15 cellular contexts compared by ENCODE assay signal in the genomic region with DNA sequence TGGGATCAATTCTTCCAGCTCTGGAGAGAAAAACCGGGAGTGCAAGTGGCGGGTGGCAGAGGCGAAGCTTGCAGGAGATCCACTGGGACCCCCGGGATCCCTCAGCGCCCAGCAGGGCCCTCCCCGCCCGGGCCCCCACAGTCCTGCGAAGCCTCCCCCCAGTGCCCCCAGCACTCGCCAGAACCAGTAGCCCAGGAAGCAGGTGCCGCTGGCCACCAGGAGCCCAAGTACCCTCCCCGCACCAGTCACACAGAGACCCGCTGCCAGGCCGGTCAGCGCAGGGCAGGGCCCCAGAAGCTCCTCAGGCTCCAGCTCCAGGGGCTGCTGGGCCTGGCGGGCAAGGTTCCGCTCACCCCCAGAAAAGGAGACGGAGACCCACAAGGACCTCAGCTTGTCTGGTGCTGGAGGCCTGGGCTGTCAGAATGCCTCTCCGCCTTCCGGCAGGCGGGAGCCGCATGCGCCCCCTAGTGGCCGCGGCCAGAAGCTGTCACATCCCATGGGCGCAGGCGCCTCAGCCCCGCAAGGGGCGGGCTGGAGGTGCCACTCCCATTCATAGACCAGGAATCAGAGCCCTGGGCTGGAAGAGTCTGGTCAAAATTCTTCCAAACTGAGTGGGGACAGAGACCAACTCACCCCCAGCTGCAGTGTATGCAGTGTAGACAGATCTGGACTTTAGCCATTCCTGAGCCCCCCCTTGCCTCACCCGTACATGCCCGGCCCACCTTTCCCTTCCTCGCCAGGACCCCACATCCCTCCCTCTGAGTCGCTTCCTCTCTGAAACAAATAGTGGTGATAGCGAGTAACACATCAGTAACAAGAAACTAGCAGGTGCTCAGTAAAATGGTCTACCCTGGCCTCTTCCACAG.
DNase-seq lines count a peak whose midpoint lies in the region; TF ChIP-seq lines count a peak whose summit lies in the region.
"Had no signal": no experiment of that assay in that cellular context is flagged by ENCODE, and none has a peak within 500 bp of the region (broad histone marks: within the 10 kb centered on the region; RNA-seq: fewer than 3 reads in every experiment).

No MANE protein-coding gene starts in this region.

- TF ChIP-seq EP300 in SK-N-SH (IDR thresholded peaks at IDR 0.05; ENCODE audit: borderline replicate concordance in 1 of 2, low read depth in 1 of 2, low read length in 1 of 2), result no peak

- H3K9me3 Mint-ChIP-seq in osteocyte (ENCODE audit: unreplicated experiment), result peaks cover 48% of the 10 kb centered on the region
- peaks cover 0 to 42% (median 20%) of the 10 kb centered on the region in 8 donors for H3K9me3 Mint-ChIP-seq in CD4-positive, alpha-beta memory T cell

- POLR2A ChIA-PET in SK-N-SH (lab: Yijun Ruan, JAX), result no interaction called here
- POLR2A ChIA-PET in CD4-positive, alpha-beta memory T cell (lab: Charles Lee; ENCODE audit: partially characterized antibody), result no interaction called here

- no peaks in the 10 kb centered on the region for H3K27me3 ChIP-seq in SK-N-SH (ENCODE audit: insufficient read depth)
- H3K27me3 ChIP-seq in CD4-positive, alpha-beta memory T cell (ENCODE audit: insufficient read depth, low read length), result no peaks in the 10 kb centered on the region
- H3K27me3 ChIP-seq: heart right ventricle had no signal

- H2AFZ ChIP-seq in SK-N-SH (ENCODE audit: low read depth), result no peak overlapping the region; the same call in 1 of the 2 replicates

- H3K27me3 Mint-ChIP-seq in osteocyte (ENCODE audit: unreplicated experiment), result no peaks in the 10 kb centered on the region
- no peaks in the 10 kb centered on the region for H3K27me3 Mint-ChIP-seq in CD4-positive, alpha-beta memory T cell
- H3K27me3 Mint-ChIP-seq: T-helper 17 cell had no signal

- DNase-seq in DMS 273 (lab: John Stamatoyannopoulos, UW; ENCODE audit: unreplicated experiment) (peak; percentile 48), DMS 273 treated with DMSO at 0.1 percent for 48 hours (lab: John Stamatoyannopoulos, UW) (no peak), HFF-Myc (ENCODE audit: extremely low read depth, low read depth) (no peak), SK-N-SH (peak; percentile 81), osteocyte (ENCODE audit: extremely low spot score, unreplicated experiment) (peak; percentile 83), NCI-H345 treated with DMSO at 0.1 percent for 48 hours (lab: John Stamatoyannopoulos, UW; ENCODE audit: unreplicated experiment) (no peak), NCI-H1105 treated with DMSO at 0.1 percent for 48 hours (lab: John Stamatoyannopoulos, UW) (no peak)
- DNase-seq in CD4-positive, alpha-beta memory T cell, result no peak
- DNase-seq: 8988T; activated naive CD4-positive, alpha-beta T cell treated with anti-CD3 and anti-CD28 coated beads for 36 hours; heart right ventricle; Karpas-422; left ventricle myocardium inferior; NCI-H2171; T-helper 17 cell had no signal

- H3K4me3 ChIP-seq in HFF-Myc (replicated peaks; ENCODE audit: low read depth, low read length) (no peak overlapping the region), SK-N-SH (ENCODE audit: low read depth in 2 of 2, low read length in 1 of 2) (peak overlapping the region in 1 of 2 experiments; percentile 21; a peak in 2 of 4 replicates)
- H3K4me3 ChIP-seq in CD4-positive, alpha-beta memory T cell (ENCODE audit: low read length in 2 of 2), result no peak overlapping the region
- H3K4me3 ChIP-seq: heart right ventricle, left ventricle myocardium inferior had no signal

- H3K36me3 ChIP-seq in SK-N-SH (replicated peaks in 1 of 2; ENCODE audit: control insufficient read depth in 1 of 2, insufficient read depth in 2 of 2, low read length in 1 of 2), result no peaks in the 10 kb centered on the region
- H3K36me3 ChIP-seq in CD4-positive, alpha-beta memory T cell (ENCODE audit: insufficient read depth, low read length), result no peaks in the 10 kb centered on the region
- H3K36me3 ChIP-seq: heart right ventricle, left ventricle myocardium inferior had no signal

- TF ChIP-seq CTCF in HFF-Myc (IDR thresholded peaks at IDR 0.05; ENCODE audit: low read depth, low read length, missing control alignments) (peak; percentile 47), SK-N-SH (IDR thresholded peaks at IDR 0.05) (peak; percentile 72), osteocyte (IDR thresholded peaks at IDR 0.05) (no peak)

- no peaks in the 10 kb centered on the region for H3K4me1 Mint-ChIP-seq in osteocyte (ENCODE audit: unreplicated experiment)
- no peaks in the 10 kb centered on the region for H3K4me1 Mint-ChIP-seq in CD4-positive, alpha-beta memory T cell
- H3K4me1 Mint-ChIP-seq: T-helper 17 cell had no signal

- peaks cover 0 to 3% of the 10 kb centered on the region in 2 experiments; a peak in 1 of 4 replicates for H3K4me1 ChIP-seq in SK-N-SH (ENCODE audit: control insufficient read depth in 1 of 2, insufficient read depth in 2 of 2, low read depth in 1 of 2, low read length in 1 of 2)
- no peaks in the 10 kb centered on the region for H3K4me1 ChIP-seq in CD4-positive, alpha-beta memory T cell (ENCODE audit: insufficient read depth, low read length)
- H3K4me1 ChIP-seq: heart right ventricle, left ventricle myocardium inferior had no signal

- H3K9me3 ChIP-seq in SK-N-SH, result no peaks in the 10 kb centered on the region
- peaks cover 0 to 7% of the 10 kb centered on the region in 2 donors for H3K9me3 ChIP-seq in CD4-positive, alpha-beta memory T cell (ENCODE audit: control insufficient read depth in 1 of 2, low read length in 2 of 2)

- intact Hi-C loops in CD4-positive, alpha-beta memory T cell (cut with micrococcal nuclease), result no loop called here

- no peaks in the 10 kb centered on the region for H4K20me1 ChIP-seq in SK-N-SH (ENCODE audit: insufficient read depth)

- H3K27ac ChIP-seq in SK-N-SH (ENCODE audit: low read depth in 2 of 2, low read length in 1 of 2), result no peak overlapping the region
- H3K27ac ChIP-seq in CD4-positive, alpha-beta memory T cell (ENCODE audit: low read depth, low read length), result no peak overlapping the region
- H3K27ac ChIP-seq: heart right ventricle, left ventricle myocardium inferior had no signal

- CTCF ChIA-PET in SK-N-SH (lab: Yijun Ruan, JAX), result interaction anchor here (1.0 to 3.1 kb wide), 11 partner anchors 8 to 37 kb away, joined by 3 to 36 read pairs (median 4); no protein-coding TSS in a partner anchor
- CTCF ChIA-PET in CD4-positive, alpha-beta memory T cell (lab: Charles Lee; ENCODE audit: partially characterized antibody), result no interaction called here

- no peaks in the 10 kb centered on the region for H3F3A ChIP-seq in SK-N-SH (replicated peaks; ENCODE audit: insufficient read depth)

- 34% methylated on average over 17 of the region's 33 CpGs for WGBS in SK-N-SH (ENCODE audit: low lambda C conversion rate)

- no peak overlapping the region for H3K9ac ChIP-seq in SK-N-SH

- no peaks in the 10 kb centered on the region for H3K36me3 Mint-ChIP-seq in osteocyte (ENCODE audit: unreplicated experiment)
- no peaks in the 10 kb centered on the region for H3K36me3 Mint-ChIP-seq in CD4-positive, alpha-beta memory T cell

- 0 out of 2 replicates have a peak overlapping the region, but pooled peaks have one; percentile 13 for H3K4me2 ChIP-seq in SK-N-SH

- H3K79me2 ChIP-seq in SK-N-SH (ENCODE audit: insufficient read depth), result no peaks in the 10 kb centered on the region

- no peak overlapping the region for H3K27ac Mint-ChIP-seq in osteocyte (ENCODE audit: unreplicated experiment)
- peak overlapping the region in 1 of 7 donors; percentile 76 for H3K27ac Mint-ChIP-seq in CD4-positive, alpha-beta memory T cell
- H3K27ac Mint-ChIP-seq: activated naive CD4-positive, alpha-beta T cell treated with anti-CD3 and anti-CD28 coated beads for 36 hours; T-helper 17 cell had no signal

- no peaks in the 10 kb centered on the region for H3K9me2 ChIP-seq in SK-N-SH

- no peak overlapping the region for H3K4me3 Mint-ChIP-seq in osteocyte (ENCODE audit: unreplicated experiment)
- H3K4me3 Mint-ChIP-seq in CD4-positive, alpha-beta memory T cell, result no peak overlapping the region
- H3K4me3 Mint-ChIP-seq: activated naive CD4-positive, alpha-beta T cell treated with anti-CD3 and anti-CD28 coated beads for 36 hours; T-helper 17 cell had no signal

- peak; percentile 23; the same call in 1 of the 2 replicates for TF ChIP-seq RAD21 in SK-N-SH (IDR thresholded peaks at IDR 0.05; ENCODE audit: low read length)

TF ChIP-seq in SK-N-SH, 30 proteins besides CTCF, POLR2A, EP300 and RAD21:
- TF ChIP-seq NRF1 (IDR thresholded peaks at IDR 0.05; ENCODE audit: low read depth, low read length), result peak; percentile 2; the same call in 1 of the 2 replicates
- TF ChIP-seq MXI1 (IDR thresholded peaks at IDR 0.05; ENCODE audit: low read depth, low read length), result no peak
- TF ChIP-seq NFIC (IDR thresholded peaks at IDR 0.05; ENCODE audit: borderline replicate concordance), result no peak
- no peak for TF ChIP-seq YY1 (IDR thresholded peaks at IDR 0.05; ENCODE audit: low read depth)
- TF ChIP-seq RFX5 (IDR thresholded peaks at IDR 0.05; ENCODE audit: low read length), result no peak
- TF ChIP-seq, protein P1, sequence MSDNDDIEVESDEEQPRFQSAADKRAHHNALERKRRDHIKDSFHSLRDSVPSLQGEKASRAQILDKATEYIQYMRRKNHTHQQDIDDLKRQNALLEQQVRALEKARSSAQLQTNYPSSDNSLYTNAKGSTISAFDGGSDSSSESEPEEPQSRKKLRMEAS (IDR thresholded peaks at IDR 0.05; ENCODE audit: low read depth), result no peak

Comparison
In these comparisons a context has a peak if more than half of its experiments do, and no peak if none do; other contexts are left out.
1. DNase-seq: peak in DMS 273 (single experiment), SK-N-SH (single experiment) and osteocyte (single experiment); none in DMS 273 treated with DMSO at 0.1 percent for 48 hours (single experiment), HFF-Myc (single experiment), NCI-H345 treated with DMSO at 0.1 percent for 48 hours (single experiment), CD4-positive, alpha-beta memory T cell (0 of 5) and NCI-H1105 treated with DMSO at 0.1 percent for 48 hours (single experiment).